ENCODE assay signal across 29 cellular contexts in the genomic region with DNA sequence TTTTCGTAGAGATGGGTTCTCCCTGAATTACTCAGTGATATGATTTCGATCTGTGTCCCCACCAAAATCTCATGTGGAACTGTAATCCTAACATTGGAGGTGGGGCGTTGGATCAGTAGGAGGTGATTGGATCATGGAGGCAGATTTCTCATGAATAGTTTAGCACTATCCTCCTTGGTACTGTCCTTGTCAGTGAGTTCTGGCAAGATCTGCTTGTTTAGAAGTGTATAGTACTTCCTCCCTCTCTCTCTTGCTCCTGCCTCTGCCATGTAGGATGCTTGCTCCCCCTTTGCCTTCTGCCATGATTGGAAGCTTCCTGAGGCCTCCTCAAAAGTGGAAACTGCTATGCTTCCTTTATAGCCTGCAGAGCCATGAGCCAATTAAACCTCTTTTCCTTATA.
"Had no signal": no experiment of that assay in that cellular context is flagged by ENCODE, and none has a peak within 500 bp of the region (broad histone marks: within the 10 kb centered on the region; RNA-seq: fewer than 3 reads in every experiment).

No MANE protein-coding gene starts in this region.

- H3K9ac ChIP-seq: parathyroid adenoma had no signal

- H3K27ac ChIP-seq: ovary, parathyroid adenoma, psoas muscle, right lobe of liver, sigmoid colon, stomach, thoracic aorta, thyroid gland, tibial nerve, upper lobe of left lung, vagina had no signal

- H3K27me3 Mint-ChIP-seq: natural killer cell treated with Interleukin-12 subunit alpha and Interleukin-12 subunit beta and Interleukin-15 and Interleukin-18, amount 100 ng/mL, for 72 hours; progenitor cell of endocrine pancreas; stimulated activated naive B cell treated with anti-CD40 and anti-IgM and Interleukin-4, amounts not matched to agents 10 μg/mL and 1 μg/mL and 100 μg/mL, for 72 hours; stimulated activated naive CD8-positive, alpha-beta T cell treated with anti-CD3 and anti-CD28 coated beads, Interleukin-15, Interleukin-2, amounts not matched to agents 100 ng/mL and 50 ng/mL, for 24 hours had no signal

- ATAC-seq: natural killer cell treated with Interleukin-12 subunit alpha and Interleukin-12 subunit beta and Interleukin-15 and Interleukin-18, amount 100 ng/mL, for 72 hours; psoas muscle; right cardiac atrium; right lobe of liver; stimulated activated effector memory CD8-positive, alpha-beta T cell treated with anti-CD3 and anti-CD28 coated beads, Interleukin-12 subunit alpha, Interleukin-12 subunit beta, amount 100 ng/mL, for 72 hours; stimulated activated naive B cell treated with anti-CD40 and anti-IgM and Interleukin-4, amounts not matched to agents 10 μg/mL and 1 μg/mL and 100 μg/mL, for 72 hours had no signal

- H3K36me3 ChIP-seq: ovary, right lobe of liver, sigmoid colon, thyroid gland, vagina had no signal

- H3K9me3 Mint-ChIP-seq: natural killer cell treated with Interleukin-12 subunit alpha and Interleukin-12 subunit beta and Interleukin-15 and Interleukin-18, amount 100 ng/mL, for 72 hours; nephron progenitor cell; neural crest cell; stimulated activated effector memory CD8-positive, alpha-beta T cell treated with anti-CD3 and anti-CD28 coated beads, Interleukin-12 subunit alpha, Interleukin-12 subunit beta, amount 100 ng/mL, for 72 hours; stimulated activated naive CD8-positive, alpha-beta T cell treated with anti-CD3 and anti-CD28 coated beads, Interleukin-15, Interleukin-2, amounts not matched to agents 100 ng/mL and 50 ng/mL, for 24 hours had no signal

- FAIRE-seq: small intestine, urothelium cell line had no signal

- H3K9me3 ChIP-seq: ovary, psoas muscle, right lobe of liver, sigmoid colon, stomach, thoracic aorta, thyroid gland, tibial nerve, upper lobe of left lung, vagina had no signal

- H3K36me3 Mint-ChIP-seq: natural killer cell treated with Interleukin-12 subunit alpha and Interleukin-12 subunit beta and Interleukin-15 and Interleukin-18, amount 100 ng/mL, for 72 hours had no signal

- DNase-seq: nephron progenitor cell; occipital lobe; ovary; posterior cingulate gyrus; psoas muscle; right cardiac atrium; right lobe of liver; sigmoid colon; small intestine; stimulated activated CD4-positive, alpha-beta T cell treated with anti-CD3 and anti-CD28 coated beads, Interleukin-15, amount 100 ng/mL, for 24 hours; stimulated activated CD4-positive, alpha-beta T cell treated with anti-CD3 and anti-CD28 coated beads, Interleukin-2, amount 100 ng/mL, for 24 hours; stimulated activated CD4-positive, alpha-beta T cell treated with anti-CD3 and anti-CD28 coated beads, Interleukin-2, amount 100 ng/mL, for 48 hours; stimulated activated CD4-positive, alpha-beta T cell treated with anti-CD3 and anti-CD28 coated beads, Interleukin-4, amount 100 ng/mL, for 24 hours; stimulated activated naive B cell treated with anti-CD40 and anti-IgM and Interleukin-4, amounts not matched to agents 10 μg/mL and 1 μg/mL and 100 μg/mL, for 72 hours; stimulated activated naive CD4-positive, alpha-beta T cell treated with Interleukin-2 at 50 U/mL for 16 hours; stomach; thyroid gland; trophoblast cell; upper lobe of left lung had no signal

- H3K4me3 Mint-ChIP-seq: natural killer cell treated with Interleukin-12 subunit alpha and Interleukin-12 subunit beta and Interleukin-15 and Interleukin-18, amount 100 ng/mL, for 72 hours; nephron progenitor cell; neural crest cell; stimulated activated effector memory CD8-positive, alpha-beta T cell treated with anti-CD3 and anti-CD28 coated beads, Interleukin-12 subunit alpha, Interleukin-12 subunit beta, amount 100 ng/mL, for 72 hours; stimulated activated naive B cell treated with anti-CD40 and anti-IgM and Interleukin-4, amounts not matched to agents 10 μg/mL and 1 μg/mL and 100 μg/mL, for 72 hours; stimulated activated naive CD8-positive, alpha-beta T cell treated with anti-CD3 and anti-CD28 coated beads, Interleukin-15, Interleukin-2, amounts not matched to agents 100 ng/mL and 50 ng/mL, for 24 hours had no signal

- H3K27me3 ChIP-seq: ovary, right lobe of liver, sigmoid colon, stomach, thyroid gland, tibial nerve, upper lobe of left lung, vagina had no signal

- H3K27ac Mint-ChIP-seq: natural killer cell treated with Interleukin-12 subunit alpha and Interleukin-12 subunit beta and Interleukin-15 and Interleukin-18, amount 100 ng/mL, for 72 hours; nephron progenitor cell; progenitor cell of endocrine pancreas; stimulated activated effector memory CD8-positive, alpha-beta T cell treated with anti-CD3 and anti-CD28 coated beads, Interleukin-12 subunit alpha, Interleukin-12 subunit beta, amount 100 ng/mL, for 72 hours; stimulated activated naive B cell treated with anti-CD40 and anti-IgM and Interleukin-4, amounts not matched to agents 10 μg/mL and 1 μg/mL and 100 μg/mL, for 72 hours; stimulated activated naive CD8-positive, alpha-beta T cell treated with anti-CD3 and anti-CD28 coated beads, Interleukin-15, Interleukin-2, amounts not matched to agents 100 ng/mL and 50 ng/mL, for 24 hours had no signal

- H3K4me1 ChIP-seq: parathyroid adenoma, psoas muscle, right lobe of liver, sigmoid colon, stomach, thyroid gland, tibial nerve, upper lobe of left lung, vagina had no signal

- H2AFZ ChIP-seq: parathyroid adenoma had no signal

- H3K4me3 ChIP-seq: ovary, psoas muscle, right lobe of liver, sigmoid colon, stomach, thoracic aorta, thyroid gland, tibial nerve, upper lobe of left lung, vagina had no signal
